1 cellular context compared by ENCODE assay signal in the genomic region with DNA sequence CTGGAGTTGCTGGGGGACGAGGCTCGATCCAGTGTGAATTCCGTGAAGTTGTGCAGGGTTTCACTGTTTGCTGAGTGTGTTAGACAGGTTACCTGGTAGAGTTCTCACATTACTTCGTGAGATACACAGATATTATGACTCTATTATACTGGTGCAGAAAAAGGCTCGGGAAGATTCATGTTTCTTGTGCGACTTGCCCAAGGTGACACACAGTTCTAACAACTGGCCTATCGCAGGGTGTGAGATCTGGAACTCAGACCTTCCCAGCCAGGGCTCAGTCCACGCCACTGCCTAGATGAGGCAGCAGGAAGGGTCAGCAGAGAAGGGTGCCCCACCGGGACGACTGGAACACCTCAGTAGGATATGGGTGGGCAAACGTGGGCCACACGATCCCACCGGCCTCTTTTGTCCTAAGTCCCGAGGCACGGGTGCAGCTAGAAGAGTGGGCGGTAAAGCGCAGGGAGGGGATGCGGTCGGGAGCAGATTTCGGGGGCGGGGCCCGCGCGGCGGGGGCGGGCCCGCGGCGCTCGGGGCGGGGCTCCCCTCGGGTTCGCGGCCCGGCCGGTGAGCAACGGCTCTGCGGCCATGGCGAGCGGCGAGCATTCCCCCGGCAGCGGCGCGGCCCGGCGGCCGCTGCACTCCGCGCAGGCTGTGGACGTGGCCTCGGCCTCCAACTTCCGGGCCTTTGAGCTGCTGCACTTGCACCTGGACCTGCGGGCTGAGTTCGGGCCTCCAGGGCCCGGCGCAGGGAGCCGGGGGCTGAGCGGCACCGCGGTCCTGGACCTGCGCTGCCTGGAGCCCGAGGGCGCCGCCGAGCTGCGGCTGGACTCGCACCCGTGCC.
TF ChIP-seq lines count a peak whose summit lies in the region.

Gene RNPEP, plus strand, starts transcription at position 567 of the 841 bp plus-strand sequence. Its CDS starts 19 bp downstream, at position 586.

TF ChIP-seq in HEK293, 187 proteins besides CTCF, POLR2A, EP300 and RAD21 (continued from another document):
- TF ChIP-seq, protein P1, sequence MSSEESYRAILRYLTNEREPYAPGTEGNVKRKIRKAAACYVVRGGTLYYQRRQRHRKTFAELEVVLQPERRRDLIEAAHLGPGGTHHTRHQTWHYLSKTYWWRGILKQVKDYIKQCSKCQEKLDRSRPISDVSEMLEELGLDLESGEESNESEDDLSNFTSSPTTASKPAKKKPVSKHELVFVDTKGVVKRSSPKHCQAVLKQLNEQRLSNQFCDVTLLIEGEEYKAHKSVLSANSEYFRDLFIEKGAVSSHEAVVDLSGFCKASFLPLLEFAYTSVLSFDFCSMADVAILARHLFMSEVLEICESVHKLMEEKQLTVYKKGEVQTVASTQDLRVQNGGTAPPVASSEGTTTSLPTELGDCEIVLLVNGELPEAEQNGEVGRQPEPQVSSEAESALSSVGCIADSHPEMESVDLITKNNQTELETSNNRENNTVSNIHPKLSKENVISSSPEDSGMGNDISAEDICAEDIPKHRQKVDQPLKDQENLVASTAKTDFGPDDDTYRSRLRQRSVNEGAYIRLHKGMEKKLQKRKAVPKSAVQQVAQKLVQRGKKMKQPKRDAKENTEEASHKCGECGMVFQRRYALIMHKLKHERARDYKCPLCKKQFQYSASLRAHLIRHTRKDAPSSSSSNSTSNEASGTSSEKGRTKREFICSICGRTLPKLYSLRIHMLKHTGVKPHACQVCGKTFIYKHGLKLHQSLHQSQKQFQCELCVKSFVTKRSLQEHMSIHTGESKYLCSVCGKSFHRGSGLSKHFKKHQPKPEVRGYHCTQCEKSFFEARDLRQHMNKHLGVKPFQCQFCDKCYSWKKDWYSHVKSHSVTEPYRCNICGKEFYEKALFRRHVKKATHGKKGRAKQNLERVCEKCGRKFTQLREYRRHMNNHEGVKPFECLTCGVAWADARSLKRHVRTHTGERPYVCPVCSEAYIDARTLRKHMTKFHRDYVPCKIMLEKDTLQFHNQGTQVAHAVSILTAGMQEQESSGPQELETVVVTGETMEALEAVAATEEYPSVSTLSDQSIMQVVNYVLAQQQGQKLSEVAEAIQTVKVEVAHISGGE (tag by site-specific recombination; conservative IDR thresholded peaks at IDR 0.05; ENCODE audit: low read depth) = no peak
- TF ChIP-seq HOXC10 (CRISPR knock-in tag; IDR thresholded peaks at IDR 0.05) = no peak
- TF ChIP-seq, protein P2, sequence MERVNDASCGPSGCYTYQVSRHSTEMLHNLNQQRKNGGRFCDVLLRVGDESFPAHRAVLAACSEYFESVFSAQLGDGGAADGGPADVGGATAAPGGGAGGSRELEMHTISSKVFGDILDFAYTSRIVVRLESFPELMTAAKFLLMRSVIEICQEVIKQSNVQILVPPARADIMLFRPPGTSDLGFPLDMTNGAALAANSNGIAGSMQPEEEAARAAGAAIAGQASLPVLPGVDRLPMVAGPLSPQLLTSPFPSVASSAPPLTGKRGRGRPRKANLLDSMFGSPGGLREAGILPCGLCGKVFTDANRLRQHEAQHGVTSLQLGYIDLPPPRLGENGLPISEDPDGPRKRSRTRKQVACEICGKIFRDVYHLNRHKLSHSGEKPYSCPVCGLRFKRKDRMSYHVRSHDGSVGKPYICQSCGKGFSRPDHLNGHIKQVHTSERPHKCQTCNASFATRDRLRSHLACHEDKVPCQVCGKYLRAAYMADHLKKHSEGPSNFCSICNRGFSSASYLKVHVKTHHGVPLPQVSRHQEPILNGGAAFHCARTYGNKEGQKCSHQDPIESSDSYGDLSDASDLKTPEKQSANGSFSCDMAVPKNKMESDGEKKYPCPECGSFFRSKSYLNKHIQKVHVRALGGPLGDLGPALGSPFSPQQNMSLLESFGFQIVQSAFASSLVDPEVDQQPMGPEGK (tag by site-specific recombination; IDR thresholded peaks at IDR 0.05) = peak; percentile 40; the same call in 1 of the 2 replicates
- TF ChIP-seq ZNF114 (tag by site-specific recombination; IDR thresholded peaks at IDR 0.05) = no peak
- TF ChIP-seq GLIS2 (tag by site-specific recombination; IDR thresholded peaks at IDR 0.05) = no peak
- TF ChIP-seq ZNF138 (tag by site-specific recombination; IDR thresholded peaks at IDR 0.05; ENCODE audit: borderline replicate concordance) = no peak
- peak; percentile 64; the same call in 1 of the 2 replicates for TF ChIP-seq ZSCAN5A (tag by site-specific recombination; IDR thresholded peaks at IDR 0.05)
- TF ChIP-seq, protein P3, sequence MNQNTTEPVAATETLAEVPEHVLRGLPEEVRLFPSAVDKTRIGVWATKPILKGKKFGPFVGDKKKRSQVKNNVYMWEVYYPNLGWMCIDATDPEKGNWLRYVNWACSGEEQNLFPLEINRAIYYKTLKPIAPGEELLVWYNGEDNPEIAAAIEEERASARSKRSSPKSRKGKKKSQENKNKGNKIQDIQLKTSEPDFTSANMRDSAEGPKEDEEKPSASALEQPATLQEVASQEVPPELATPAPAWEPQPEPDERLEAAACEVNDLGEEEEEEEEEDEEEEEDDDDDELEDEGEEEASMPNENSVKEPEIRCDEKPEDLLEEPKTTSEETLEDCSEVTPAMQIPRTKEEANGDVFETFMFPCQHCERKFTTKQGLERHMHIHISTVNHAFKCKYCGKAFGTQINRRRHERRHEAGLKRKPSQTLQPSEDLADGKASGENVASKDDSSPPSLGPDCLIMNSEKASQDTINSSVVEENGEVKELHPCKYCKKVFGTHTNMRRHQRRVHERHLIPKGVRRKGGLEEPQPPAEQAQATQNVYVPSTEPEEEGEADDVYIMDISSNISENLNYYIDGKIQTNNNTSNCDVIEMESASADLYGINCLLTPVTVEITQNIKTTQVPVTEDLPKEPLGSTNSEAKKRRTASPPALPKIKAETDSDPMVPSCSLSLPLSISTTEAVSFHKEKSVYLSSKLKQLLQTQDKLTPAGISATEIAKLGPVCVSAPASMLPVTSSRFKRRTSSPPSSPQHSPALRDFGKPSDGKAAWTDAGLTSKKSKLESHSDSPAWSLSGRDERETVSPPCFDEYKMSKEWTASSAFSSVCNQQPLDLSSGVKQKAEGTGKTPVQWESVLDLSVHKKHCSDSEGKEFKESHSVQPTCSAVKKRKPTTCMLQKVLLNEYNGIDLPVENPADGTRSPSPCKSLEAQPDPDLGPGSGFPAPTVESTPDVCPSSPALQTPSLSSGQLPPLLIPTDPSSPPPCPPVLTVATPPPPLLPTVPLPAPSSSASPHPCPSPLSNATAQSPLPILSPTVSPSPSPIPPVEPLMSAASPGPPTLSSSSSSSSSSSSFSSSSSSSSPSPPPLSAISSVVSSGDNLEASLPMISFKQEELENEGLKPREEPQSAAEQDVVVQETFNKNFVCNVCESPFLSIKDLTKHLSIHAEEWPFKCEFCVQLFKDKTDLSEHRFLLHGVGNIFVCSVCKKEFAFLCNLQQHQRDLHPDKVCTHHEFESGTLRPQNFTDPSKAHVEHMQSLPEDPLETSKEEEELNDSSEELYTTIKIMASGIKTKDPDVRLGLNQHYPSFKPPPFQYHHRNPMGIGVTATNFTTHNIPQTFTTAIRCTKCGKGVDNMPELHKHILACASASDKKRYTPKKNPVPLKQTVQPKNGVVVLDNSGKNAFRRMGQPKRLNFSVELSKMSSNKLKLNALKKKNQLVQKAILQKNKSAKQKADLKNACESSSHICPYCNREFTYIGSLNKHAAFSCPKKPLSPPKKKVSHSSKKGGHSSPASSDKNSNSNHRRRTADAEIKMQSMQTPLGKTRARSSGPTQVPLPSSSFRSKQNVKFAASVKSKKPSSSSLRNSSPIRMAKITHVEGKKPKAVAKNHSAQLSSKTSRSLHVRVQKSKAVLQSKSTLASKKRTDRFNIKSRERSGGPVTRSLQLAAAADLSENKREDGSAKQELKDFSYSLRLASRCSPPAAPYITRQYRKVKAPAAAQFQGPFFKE (tag by site-specific recombination; IDR thresholded peaks at IDR 0.05; ENCODE audit: borderline replicate concordance) = no peak
- TF ChIP-seq PRDM10 (tag by site-specific recombination; IDR thresholded peaks at IDR 0.05) = no peak
